Comparison of ENCODE assay signal across 18 cellular contexts in the genomic region with DNA sequence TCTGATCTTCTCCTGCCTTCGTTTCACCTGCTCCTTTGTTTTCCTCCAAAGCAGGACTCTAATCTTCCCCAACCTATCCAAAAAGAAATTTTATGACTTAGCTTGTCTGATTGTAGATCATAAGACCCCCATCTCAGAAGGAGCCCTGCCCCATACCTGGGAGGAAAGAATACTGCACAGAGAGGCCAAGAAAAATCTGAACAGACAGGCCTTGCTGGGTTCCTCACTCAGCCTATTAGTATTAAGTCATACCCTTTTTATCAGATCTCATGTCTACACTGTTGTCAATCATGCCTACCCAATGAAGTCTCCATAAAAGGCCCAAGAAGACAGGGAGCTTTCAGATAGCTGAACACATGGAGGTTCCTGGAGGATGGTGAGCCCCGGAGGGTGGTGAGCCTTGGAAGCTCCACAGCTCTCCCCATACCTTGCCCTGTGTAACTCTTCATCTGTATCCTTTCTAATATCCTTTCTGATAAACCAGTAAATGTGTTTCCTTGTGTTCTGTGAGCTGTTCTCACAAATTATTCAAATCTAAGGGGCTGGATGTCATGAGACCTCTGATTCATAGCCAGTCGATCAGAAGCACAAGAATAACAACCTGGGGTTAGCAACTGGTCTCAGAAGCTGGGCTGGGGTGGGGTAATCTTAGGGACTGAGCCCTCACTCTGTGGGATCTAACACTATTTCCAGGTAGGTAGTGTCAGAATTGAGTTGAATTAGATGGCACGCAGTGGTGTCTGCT.
DNase-seq lines count a peak whose midpoint lies in the region; ATAC-seq and TF ChIP-seq lines count a peak whose summit lies in the region.
"Had no signal": no experiment of that assay in that cellular context is flagged by ENCODE, and none has a peak within 500 bp of the region (broad histone marks: within the 10 kb centered on the region; RNA-seq: fewer than 3 reads in every experiment).

No MANE protein-coding gene starts in this region.

- H3K9me3 ChIP-seq in effector memory CD4-positive, alpha-beta T cell (ENCODE audit: control insufficient read depth, low read length) = no peaks in the 10 kb centered on the region

- CTCF ChIA-PET in activated CD8-positive, alpha-beta T cell treated with anti-CD3 and anti-CD28 coated beads, Interleukin-2, amount 10 ng/mL, durations not matched to agents 7 days and 5 days (lab: Charles Lee) = no interaction called here

- DNase-seq in ELR (ENCODE audit: low read depth) (peak; percentile 2), epithelial cell of proximal tubule (ENCODE audit: low read depth) (peak; percentile 67), renal cortical epithelial cell (ENCODE audit: low read depth) (peak; percentile 75), type B pancreatic cell (ENCODE audit: extremely low spot score, unreplicated experiment) (no peak), immature natural killer cell (no peak), activated T-cell treated with anti-CD3 and anti-CD28 coated beads for 4 hours (no peak)
- DNase-seq in effector memory CD4-positive, alpha-beta T cell = no peak
- no peak for DNase-seq in activated CD8-positive, alpha-beta T cell treated with anti-CD3 and anti-CD28 coated beads, Interleukin-2, amount 10 ng/mL, durations not matched to agents 7 days and 5 days
- DNase-seq: C1 segment of cervical spinal cord; CD4-positive, alpha-beta memory T cell; COR-L47; DMS 273 treated with DMSO at 0.1 percent for 48 hours; DMS79; EL; GF-D8; H9 had no signal

- peaks cover 7% of the 10 kb centered on the region for H3K9me3 Mint-ChIP-seq in type B pancreatic cell
- H3K9me3 Mint-ChIP-seq in immature natural killer cell = peaks cover 0 to 1% (median 0%) of the 10 kb centered on the region in 6 donors
- H3K9me3 Mint-ChIP-seq in activated CD8-positive, alpha-beta T cell treated with anti-CD3 and anti-CD28 coated beads, Interleukin-2, amount 10 ng/mL, durations not matched to agents 7 days and 5 days (ENCODE audit: insufficient read depth) = no peaks in the 10 kb centered on the region
- H3K9me3 Mint-ChIP-seq: GM23338, H9 had no signal

- TF ChIP-seq CTCF in epithelial cell of proximal tubule (conservative IDR thresholded peaks at IDR 0.05; ENCODE audit: low read depth, low read length) = no peak
- no peak for TF ChIP-seq CTCF in type B pancreatic cell (conservative IDR thresholded peaks at IDR 0.05)

- no peak overlapping the region for H3K27ac ChIP-seq in effector memory CD4-positive, alpha-beta T cell (ENCODE audit: insufficient read depth, low read length, poor library complexity, severe bottlenecking)

- peaks cover 4% of the 10 kb centered on the region for H3K4me1 Mint-ChIP-seq in type B pancreatic cell (ENCODE audit: unreplicated experiment)
- H3K4me1 Mint-ChIP-seq in immature natural killer cell = no peaks in the 10 kb centered on the region
- no peaks in the 10 kb centered on the region for H3K4me1 Mint-ChIP-seq in activated CD8-positive, alpha-beta T cell treated with anti-CD3 and anti-CD28 coated beads, Interleukin-2, amount 10 ng/mL, durations not matched to agents 7 days and 5 days (ENCODE audit: low read depth)
- H3K4me1 Mint-ChIP-seq: CD4-positive, alpha-beta memory T cell; GM23338; H9 had no signal

- H3K4me3 Mint-ChIP-seq in type B pancreatic cell = no peak overlapping the region
- H3K4me3 Mint-ChIP-seq in immature natural killer cell = no peak overlapping the region
- no peak overlapping the region for H3K4me3 Mint-ChIP-seq in activated CD8-positive, alpha-beta T cell treated with anti-CD3 and anti-CD28 coated beads, Interleukin-2, amount 10 ng/mL, durations not matched to agents 7 days and 5 days
- H3K4me3 Mint-ChIP-seq: CD4-positive, alpha-beta memory T cell; GM23338; H9 had no signal

- no peak overlapping the region for H3K4me3 ChIP-seq in epithelial cell of proximal tubule (ENCODE audit: low read depth, low read length)
- no peak overlapping the region for H3K4me3 ChIP-seq in effector memory CD4-positive, alpha-beta T cell (ENCODE audit: insufficient read depth, low read depth, low read length, poor library complexity, severe bottlenecking)
- H3K4me3 ChIP-seq: GM23338 had no signal

- H3K27ac Mint-ChIP-seq in type B pancreatic cell = peak overlapping the region; percentile 70
- no peak overlapping the region for H3K27ac Mint-ChIP-seq in immature natural killer cell
- H3K27ac Mint-ChIP-seq in activated CD8-positive, alpha-beta T cell treated with anti-CD3 and anti-CD28 coated beads, Interleukin-2, amount 10 ng/mL, durations not matched to agents 7 days and 5 days = no peak overlapping the region
- H3K27ac Mint-ChIP-seq: CD4-positive, alpha-beta memory T cell; GM23338; H9 had no signal

- H3K27me3 ChIP-seq in effector memory CD4-positive, alpha-beta T cell (replicated peaks; ENCODE audit: control insufficient read depth, insufficient read depth, low read length, poor library complexity, severe bottlenecking) = no peaks in the 10 kb centered on the region

- H3K4me1 ChIP-seq in effector memory CD4-positive, alpha-beta T cell (ENCODE audit: control insufficient read depth, insufficient read depth, low read length, poor library complexity, severe bottlenecking) = no peaks in the 10 kb centered on the region

- ATAC-seq in activated CD8-positive, alpha-beta T cell treated with anti-CD3 and anti-CD28 coated beads, Interleukin-2, amount 10 ng/mL, durations not matched to agents 7 days and 5 days = no peak
- ATAC-seq: GM23338, HCT116 had no signal

- H3K27me3 Mint-ChIP-seq in type B pancreatic cell (no peaks in the 10 kb centered on the region), immature natural killer cell (ENCODE audit: low read depth in 3 of 3) (peaks cover 0 to 6% (median 5%) of the 10 kb centered on the region in 3 donors)
- H3K27me3 Mint-ChIP-seq in activated CD8-positive, alpha-beta T cell treated with anti-CD3 and anti-CD28 coated beads, Interleukin-2, amount 10 ng/mL, durations not matched to agents 7 days and 5 days (ENCODE audit: low read depth) = no peaks in the 10 kb centered on the region
- H3K27me3 Mint-ChIP-seq: CD4-positive, alpha-beta memory T cell had no signal

- H3K36me3 Mint-ChIP-seq in type B pancreatic cell (no peaks in the 10 kb centered on the region), immature natural killer cell (peaks cover 0 to under 1% (median 0%) of the 10 kb centered on the region in 3 donors)
- H3K36me3 Mint-ChIP-seq in activated CD8-positive, alpha-beta T cell treated with anti-CD3 and anti-CD28 coated beads, Interleukin-2, amount 10 ng/mL, durations not matched to agents 7 days and 5 days (ENCODE audit: low read depth) = no peaks in the 10 kb centered on the region
- H3K36me3 Mint-ChIP-seq: CD4-positive, alpha-beta memory T cell had no signal

- H3K36me3 ChIP-seq in effector memory CD4-positive, alpha-beta T cell (ENCODE audit: control insufficient read depth, insufficient read depth, low read length) = no peaks in the 10 kb centered on the region

- POLR2A ChIA-PET in activated CD8-positive, alpha-beta T cell treated with anti-CD3 and anti-CD28 coated beads, Interleukin-2, amount 10 ng/mL, durations not matched to agents 7 days and 5 days (lab: Charles Lee) = no interaction called here

Comparison
In these comparisons a context has a peak if more than half of its experiments do, and no peak if none do; other contexts are left out.
1. DNase-seq: peak in ELR (single experiment), epithelial cell of proximal tubule (single experiment) and renal cortical epithelial cell (single experiment); none in type B pancreatic cell (single experiment), effector memory CD4-positive, alpha-beta T cell (0 of 3), immature natural killer cell (0 of 3), activated CD8-positive, alpha-beta T cell treated with anti-CD3 and anti-CD28 coated beads, Interleukin-2, amount 10 ng/mL, durations not matched to agents 7 days and 5 days (single experiment) and activated T-cell treated with anti-CD3 and anti-CD28 coated beads for 4 hours (single experiment).